ENCODE assay signal across 18 cellular contexts in the genomic region with DNA sequence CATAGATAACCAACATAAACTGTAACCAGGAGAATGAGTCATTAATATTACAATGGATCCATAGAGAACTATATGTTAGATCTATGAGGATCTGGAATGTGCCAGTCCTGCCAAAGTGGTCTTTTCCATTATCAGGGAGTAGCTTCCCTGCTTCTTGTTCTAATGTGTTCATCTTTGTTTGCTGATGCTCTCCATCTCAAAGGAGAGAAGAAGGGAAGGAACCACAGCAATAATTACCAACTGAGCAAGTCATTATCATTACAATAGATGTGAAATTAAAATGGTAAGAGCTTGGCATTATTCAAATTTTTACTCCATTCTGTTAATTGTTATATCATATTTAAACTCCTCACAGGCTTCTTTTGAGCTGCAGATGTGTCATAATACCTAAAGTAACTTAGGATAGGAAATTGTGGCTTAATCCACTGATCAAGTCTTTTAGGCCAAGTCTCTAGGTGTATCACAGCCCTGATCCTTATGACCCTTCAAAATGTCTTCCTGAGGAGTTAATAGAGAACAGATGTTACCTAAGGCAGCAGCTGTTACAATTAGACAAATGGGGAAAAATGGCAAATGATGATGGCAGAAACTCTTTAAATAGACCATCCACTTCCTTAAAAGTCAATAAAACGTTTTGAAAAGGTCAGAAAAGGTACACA.
"Had no signal": no experiment of that assay in that cellular context is flagged by ENCODE, and none has a peak within 500 bp of the region (broad histone marks: within the 10 kb centered on the region; RNA-seq: fewer than 3 reads in every experiment).

No MANE protein-coding gene starts in this region.

- H3K4me3 Mint-ChIP-seq: brain; dendritic cell treated with granulocyte-macrophage colony-stimulating factor and Interleukin-4, amounts not matched to agents 40 ng/mL and 50 ng/mL, for 4 days; naive thymus-derived CD8-positive, alpha-beta T cell had no signal

- FAIRE-seq: small intestine, urothelium cell line had no signal

- H3K4me3 ChIP-seq: mucosa of descending colon, stomach, thoracic aorta had no signal

- DNase-seq: activated CD4-positive, alpha-beta T cell treated with anti-CD3 and anti-CD28 coated beads, Interleukin-2, amount 50 U/mL, for 4 hours; activated effector memory CD4-positive, alpha-beta T cell treated with anti-CD3 and anti-CD28 coated beads, Interleukin-2, amount 50 U/mL, for 16 hours; activated T-cell treated with anti-CD3 and anti-CD28 coated beads, Interleukin-2, amount 50 U/mL, for 1 hour; amniotic stem cell; erythroblast; mammary epithelial cell; mucosa of descending colon; naive thymus-derived CD8-positive, alpha-beta T cell; posterior cingulate gyrus; right cardiac atrium; small intestine; stomach had no signal

- H3K27me3 Mint-ChIP-seq: brain; dendritic cell treated with granulocyte-macrophage colony-stimulating factor and Interleukin-4, amounts not matched to agents 40 ng/mL and 50 ng/mL, for 4 days; naive thymus-derived CD8-positive, alpha-beta T cell had no signal

- H3K27me3 ChIP-seq: stomach had no signal

- H3K4me1 Mint-ChIP-seq: brain; naive thymus-derived CD8-positive, alpha-beta T cell had no signal

- H3K9me3 ChIP-seq: mucosa of descending colon, stomach, thoracic aorta had no signal

- H3K9me3 Mint-ChIP-seq: brain; dendritic cell treated with granulocyte-macrophage colony-stimulating factor and Interleukin-4, amounts not matched to agents 40 ng/mL and 50 ng/mL, for 4 days had no signal

- H3K4me1 ChIP-seq: stomach had no signal

- H3K27ac Mint-ChIP-seq: activated naive CD4-positive, alpha-beta T cell treated with anti-CD3 and anti-CD28 coated beads, Interleukin-2, amount 50 U/mL, for 72 hours; brain; dendritic cell treated with granulocyte-macrophage colony-stimulating factor and Interleukin-4, amounts not matched to agents 40 ng/mL and 50 ng/mL, for 4 days; naive thymus-derived CD8-positive, alpha-beta T cell had no signal

- H3K27ac ChIP-seq: stomach, thoracic aorta had no signal

- H3K36me3 Mint-ChIP-seq: activated naive CD4-positive, alpha-beta T cell treated with anti-CD3 and anti-CD28 coated beads, Interleukin-2, amount 50 U/mL, for 72 hours; brain; naive thymus-derived CD8-positive, alpha-beta T cell had no signal

- H3K36me3 ChIP-seq: stomach, thoracic aorta had no signal

- ATAC-seq: activated CD4-positive, CD25-positive, alpha-beta regulatory T cell treated with anti-CD3 and anti-CD28 coated beads, Interleukin-2, amount 50 U/mL, for 24 hours; activated naive CD4-positive, alpha-beta T cell treated with anti-CD3 and anti-CD28 coated beads, Interleukin-2, amount 50 U/mL, for 72 hours; mucosa of descending colon; naive thymus-derived CD8-positive, alpha-beta T cell; right cardiac atrium had no signal
